Comparison of ENCODE assay signal across 8 cellular contexts in the genomic region with DNA sequence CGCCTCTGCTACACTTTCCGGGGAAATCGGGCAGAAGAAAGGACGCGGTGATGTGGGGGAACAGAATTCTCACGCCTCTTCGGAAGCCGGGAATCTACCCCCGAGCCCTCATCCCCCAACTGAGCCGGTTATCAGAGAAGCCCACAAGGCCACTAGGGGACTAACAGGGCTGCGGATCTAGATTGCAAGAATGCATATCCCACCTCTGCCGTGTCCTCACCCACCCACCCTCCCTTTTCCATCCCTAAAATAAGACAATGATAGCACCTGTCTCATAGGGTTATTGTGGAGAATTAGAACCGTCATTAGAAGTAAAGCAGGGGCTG. TPM values are rescaled to one million over a fixed set of nuclear protein-coding genes. Genes with fewer than 3 reads are reported as not detected.
A peak's percentile ranks its signal among the peaks of the same experiment; 100 is the strongest.
DNase-seq lines count a peak whose midpoint lies in the region; ATAC-seq and TF ChIP-seq lines count a peak whose summit lies in the region.

No MANE protein-coding gene starts in this region.

- no peaks in the 10 kb centered on the region for H3K9me2 ChIP-seq in MM.1S (replicated peaks; ENCODE audit: insufficient read depth, low read length)

- DNase-seq in CD4-positive, alpha-beta T cell, result no peak
- DNase-seq in MM.1S, result no peak
- no peak for DNase-seq in NCI-H2029 (lab: John Stamatoyannopoulos, UW)
- no peak for DNase-seq in left lobe of liver (ENCODE audit: low spot score)
- no peak for DNase-seq in RKO (ENCODE audit: low spot score)

- H2AFZ ChIP-seq in MM.1S (ENCODE audit: low read length), result peak overlapping the region; percentile 64
- peak overlapping the region; percentile 1 for H2AFZ ChIP-seq in neuron (ENCODE audit: low read depth, low read length)

- H3F3A ChIP-seq in MM.1S (ENCODE audit: insufficient read depth, low read length), result peaks cover 27% of the 10 kb centered on the region; the same call in 1 of the 2 replicates

- intact Hi-C loops in CD4-positive, alpha-beta T cell (cut with DNase I, micrococcal nuclease), result loop anchor here (5.0 to 10.0 kb wide), 2 partner anchors 94 to 374 kb away; a partner anchor contains a TSS

- peaks cover 58% of the 10 kb centered on the region for H3K4me1 Mint-ChIP-seq in CD4-positive, alpha-beta T cell (ENCODE audit: low read depth)

- no peaks in the 10 kb centered on the region for H3K27me3 ChIP-seq in CD4-positive, alpha-beta T cell (ENCODE audit: control insufficient read depth, insufficient read depth, low read length)
- H3K27me3 ChIP-seq in MM.1S (replicated peaks; ENCODE audit: insufficient read depth, low read length), result no peaks in the 10 kb centered on the region
- no peaks in the 10 kb centered on the region for H3K27me3 ChIP-seq in ectodermal cell (ENCODE audit: control insufficient read depth, insufficient read depth, low read length, poor library complexity, severe bottlenecking)
- H3K27me3 ChIP-seq in neuron (ENCODE audit: insufficient read depth, low read length), result no peaks in the 10 kb centered on the region

- peak overlapping the region; percentile 98 for H3K27ac Mint-ChIP-seq in CD4-positive, alpha-beta T cell

- POLR2A ChIA-PET in CD4-positive, alpha-beta T cell (lab: Charles Lee), result interaction anchor here (0.6 to 2.4 kb wide), 12 partner anchors 7 to 190 kb away, joined by 3 to 20 read pairs (median 5); a partner anchor contains a TSS

- H3K9ac ChIP-seq in MM.1S (ENCODE audit: low read length), result peak overlapping the region; percentile 66

- H3K27me3 Mint-ChIP-seq in CD4-positive, alpha-beta T cell, result no peaks in the 10 kb centered on the region

- H3K4me3 Mint-ChIP-seq in CD4-positive, alpha-beta T cell, result peak overlapping the region; percentile 99

- TF ChIP-seq CTCF in CD4-positive, alpha-beta T cell (IDR thresholded peaks at IDR 0.05), result no peak
- TF ChIP-seq CTCF in MM.1S (IDR thresholded peaks at IDR 0.05; ENCODE audit: low read length), result peak; percentile 27; the same call in 1 of the 2 replicates

- WGBS in ectodermal cell, 2 experiments, result 4% methylated on average over 12 to 13 of the region's 13 CpGs

- H3K4me3 ChIP-seq in MM.1S (ENCODE audit: low read length), result peak overlapping the region; percentile 68
- peak overlapping the region; percentile 77 for H3K4me3 ChIP-seq in ectodermal cell (ENCODE audit: insufficient read depth, low read depth, low read length)
- peak overlapping the region; percentile 38 for H3K4me3 ChIP-seq in neuron (ENCODE audit: low read length)

- peak overlapping the region; percentile 92 for H3K27ac ChIP-seq in CD4-positive, alpha-beta T cell (ENCODE audit: low read depth, low read length)
- peak overlapping the region; percentile 90 for H3K27ac ChIP-seq in MM.1S (ENCODE audit: low read length)
- H3K27ac ChIP-seq in ectodermal cell (ENCODE audit: insufficient read depth, low read depth, low read length, poor library complexity, severe bottlenecking), result peak overlapping the region; percentile 95

- no peaks in the 10 kb centered on the region for H3K9me3 Mint-ChIP-seq in CD4-positive, alpha-beta T cell

- H3K36me3 Mint-ChIP-seq in CD4-positive, alpha-beta T cell (ENCODE audit: low read depth), result peaks cover 53% of the 10 kb centered on the region

- H3K79me2 ChIP-seq in MM.1S (ENCODE audit: low read length), result peaks cover 18% of the 10 kb centered on the region

- H3K36me3 ChIP-seq in MM.1S (replicated peaks; ENCODE audit: insufficient read depth, low read length) (no peaks in the 10 kb centered on the region), ectodermal cell (ENCODE audit: control insufficient read depth, insufficient read depth, low read length) (peaks cover 13% of the 10 kb centered on the region), neuron (ENCODE audit: insufficient read depth, low read length) (peaks cover 28% of the 10 kb centered on the region)

- peak overlapping the region; percentile 87 for H3K4me2 ChIP-seq in MM.1S (ENCODE audit: low read depth, low read length)

- H4K20me1 ChIP-seq in MM.1S (ENCODE audit: insufficient read depth, low read length), result no peaks in the 10 kb centered on the region

- CTCF ChIA-PET in CD4-positive, alpha-beta T cell (lab: Charles Lee), result no interaction called here

- H3K4me1 ChIP-seq in MM.1S (ENCODE audit: low read length), result peaks cover 20% of the 10 kb centered on the region
- peaks cover 16% of the 10 kb centered on the region for H3K4me1 ChIP-seq in ectodermal cell (ENCODE audit: control insufficient read depth, insufficient read depth, low read length)
- H3K4me1 ChIP-seq in neuron (ENCODE audit: insufficient read depth, low read length), result peaks cover 18% of the 10 kb centered on the region

- H3K9me3 ChIP-seq in CD4-positive, alpha-beta T cell (ENCODE audit: control insufficient read depth, low read length), result no peaks in the 10 kb centered on the region
- H3K9me3 ChIP-seq in MM.1S (replicated peaks; ENCODE audit: insufficient read depth, low read length) (no peaks in the 10 kb centered on the region), ectodermal cell (ENCODE audit: control insufficient read depth, low read length) (no peaks in the 10 kb centered on the region), neuron (ENCODE audit: low read length) (no peaks in the 10 kb centered on the region)

- ATAC-seq in CD4-positive, alpha-beta T cell (ENCODE audit: poor library complexity), result no peak
- ATAC-seq in HG03354 (IDR thresholded peaks at IDR 0.05; ENCODE audit: poor library complexity, severe bottlenecking, unreplicated experiment) (no peak), left lobe of liver (no peak)

RNA-seq across cellular contexts. Expression of a gene that starts 1.1 kb away (rescaled TPM):
- 10 to 100 TPM; 40.3 to 43.1 TPM for total RNA-seq in CD4-positive, alpha-beta T cell
- 9.1 TPM for polyA plus RNA-seq in ectodermal cell (2013, experiment 1 of 4)
- 5.3 TPM for polyA plus RNA-seq in ectodermal cell (2013, experiment 2 of 4)
- polyA plus RNA-seq in ectodermal cell (2013, experiment 3 of 4), result 4.6 TPM
- polyA plus RNA-seq in ectodermal cell (2013, experiment 4 of 4), result 5.0 TPM
- 30.8 TPM for total RNA-seq in left lobe of liver

RNA-seq across cellular contexts. Expression of a gene that starts 4.0 kb away (rescaled TPM):
- 10 to 100 TPM; 74.6 to 85.8 TPM for total RNA-seq in CD4-positive, alpha-beta T cell
- 24.4 TPM for polyA plus RNA-seq in ectodermal cell (2013, experiment 1 of 4)
- polyA plus RNA-seq in ectodermal cell (2013, experiment 2 of 4), result 19.5 TPM
- 19.1 TPM for polyA plus RNA-seq in ectodermal cell (2013, experiment 3 of 4)
- 17.3 TPM for polyA plus RNA-seq in ectodermal cell (2013, experiment 4 of 4)
- total RNA-seq in left lobe of liver, result 15.1 TPM

RNA-seq across cellular contexts. Expression of a gene that starts 4.3 kb away (rescaled TPM):
- total RNA-seq in CD4-positive, alpha-beta T cell, result 1 to 10 TPM; 7.3 to 9.4 TPM
- 60.4 TPM for polyA plus RNA-seq in ectodermal cell (2013, experiment 1 of 4)
- polyA plus RNA-seq in ectodermal cell (2013, experiment 2 of 4), result 61.2 TPM
- polyA plus RNA-seq in ectodermal cell (2013, experiment 3 of 4), result 56.4 TPM
- polyA plus RNA-seq in ectodermal cell (2013, experiment 4 of 4), result 56.6 TPM
- 31.7 TPM for total RNA-seq in left lobe of liver

RNA-seq across cellular contexts. Expression of a gene that starts 7.2 kb away (rescaled TPM):
- total RNA-seq in CD4-positive, alpha-beta T cell, result 1 to 10 TPM; 4.8 to 6.0 TPM
- 6.5 TPM for polyA plus RNA-seq in ectodermal cell (2013, experiment 1 of 4)
- 9.1 TPM for polyA plus RNA-seq in ectodermal cell (2013, experiment 2 of 4)
- polyA plus RNA-seq in ectodermal cell (2013, experiment 3 of 4), result 6.9 TPM
- 10.0 TPM for polyA plus RNA-seq in ectodermal cell (2013, experiment 4 of 4)
- 4.7 TPM for total RNA-seq in left lobe of liver

RNA-seq across cellular contexts. Expression of a gene that starts 15.7 kb away (rescaled TPM):
- not detected for total RNA-seq in CD4-positive, alpha-beta T cell
- 0.28 TPM for polyA plus RNA-seq in ectodermal cell (2013, experiment 1 of 4)
- 0.52 TPM for polyA plus RNA-seq in ectodermal cell (2013, experiment 2 of 4)
- 0.37 TPM for polyA plus RNA-seq in ectodermal cell (2013, experiment 3 of 4)
- 0.77 TPM for polyA plus RNA-seq in ectodermal cell (2013, experiment 4 of 4)
- 7.0 TPM for total RNA-seq in left lobe of liver
